21 cellular contexts compared by ENCODE assay signal in genomic region chr9:137109250-137110146, GRCh38. TPM values are rescaled to one million over a fixed set of nuclear protein-coding genes. Genes with fewer than 3 reads are reported as not detected.
"Had no signal": no experiment of that assay in that cellular context is flagged by ENCODE, and none has a peak within 500 bp of the region (broad histone marks: within the 10 kb centered on the region; RNA-seq: fewer than 3 reads in every experiment).

No MANE protein-coding gene starts in this region.

- FAIRE-seq: colon, islet of Langerhans had no signal

- ATAC-seq: activated T-helper 17 cell treated with anti-CD3 and anti-CD28 coated beads, Interleukin-2, amount 50 U/mL, for 72 hours; T-helper 17 cell had no signal

- H3K4me3 ChIP-seq: stomach, vagina had no signal

- DNase-seq: activated CD4-positive, alpha-beta T cell treated with anti-CD3 and anti-CD28 coated beads, Interleukin-2, amount 50 U/mL, for 48 hours; activated naive CD4-positive, alpha-beta T cell treated with Interleukin-2 at 50 U/mL for 16 hours; activated naive CD8-positive, alpha-beta T cell treated with anti-CD3 and anti-CD28 coated beads, Interleukin-2, amount 10 ng/mL, durations not matched to agents 7 days and 5 days; activated T-cell treated with anti-CD3 and anti-CD28 coated beads for 4 hours; amygdala; central memory CD4-positive, alpha-beta T cell; endodermal cell; foreskin melanocyte; glutamatergic neuron; hippocampal formation; midbrain; nephron progenitor cell; stomach; T-helper 17 cell; trophoblast cell had no signal

- H3K27me3 ChIP-seq: stomach, vagina had no signal

- H3K9me3 ChIP-seq: stomach, vagina had no signal

- H3K27ac ChIP-seq: epithelial cell of prostate, stomach, vagina had no signal

RNA-seq across cellular contexts. Expression of gene GRIN1, which starts 29.5 kb away (rescaled TPM):
- total RNA-seq: activated naive CD8-positive, alpha-beta T cell treated with anti-CD3 and anti-CD28 coated beads, Interleukin-2, amount 10 ng/mL, durations not matched to agents 7 days and 5 days; skeletal muscle tissue; T-helper 17 cell had no signal
